8 cellular contexts compared by ENCODE assay signal in genomic region chr1:244047739-244048565, GRCh38. TPM values are rescaled to one million over a fixed set of nuclear protein-coding genes. Genes with fewer than 3 reads are reported as not detected.
DNase-seq lines count a peak whose midpoint lies in the region; ATAC-seq and TF ChIP-seq lines count a peak whose summit lies in the region.

No MANE protein-coding gene starts in this region.

- peaks cover 22 to 51% (median 42%) of the 10 kb centered on the region in 6 donors for H3K4me1 ChIP-seq in spleen

- peaks cover 22% of the 10 kb centered on the region for H3K4me1 Mint-ChIP-seq in activated B cell treated with CpG ODN at 0.5 μM for 24 hours

- intact Hi-C loops in activated B cell treated with CpG ODN at 0.5 μM for 24 hours (cut with micrococcal nuclease) (loop anchor here (1.0 to 10.0 kb wide), 10 partner anchors 163 to 814 kb away; partner anchors contain the start of genes AKT3, DESI2 and HNRNPU), spleen (cut with DNase I; ENCODE audit: low total_unique reads) (loop anchor here (10.0 kb wide), 1 partner anchor 193 kb away; the partner anchor contains the start of gene AKT3)

- H3K36me3 Mint-ChIP-seq in activated B cell treated with CpG ODN at 0.5 μM for 24 hours (ENCODE audit: low read depth): peaks cover 17% of the 10 kb centered on the region

- H3K27me3 Mint-ChIP-seq in activated B cell treated with CpG ODN at 0.5 μM for 24 hours: no peaks in the 10 kb centered on the region

- no peaks in the 10 kb centered on the region for H3K9me3 Mint-ChIP-seq in activated B cell treated with CpG ODN at 0.5 μM for 24 hours

- H3K4me3 ChIP-seq in AG09309 (ENCODE audit: control insufficient read depth, low read depth, low read length) (peak overlapping the region; percentile 91), spleen (peak overlapping the region; percentile 51 to 88 (median 69))

- peak overlapping the region; percentile 97 for H3K4me3 Mint-ChIP-seq in activated B cell treated with CpG ODN at 0.5 μM for 24 hours

- CTCF ChIA-PET in activated B cell treated with CpG ODN at 0.5 μM for 24 hours (lab: Charles Lee): interaction anchor here (0.9 to 1.3 kb wide), 3 partner anchors 10 to 224 kb away, joined by 3 read pairs; no protein-coding TSS in a partner anchor

- H3K27ac Mint-ChIP-seq in activated B cell treated with CpG ODN at 0.5 μM for 24 hours: peak overlapping the region; percentile 99

- TF ChIP-seq POLR2A in spleen (IDR thresholded peaks at IDR 0.05): peak; percentile 90 to 97 (median 90)

- H3K27ac ChIP-seq in caudate nucleus (ENCODE audit: low read depth, low read length): peak overlapping the region; percentile 99
- peak overlapping the region; percentile 97 to 100 (median 100) for H3K27ac ChIP-seq in spleen

- no peaks in the 10 kb centered on the region for H3K9me3 ChIP-seq in spleen

- POLR2A ChIA-PET in activated B cell treated with CpG ODN at 0.5 μM for 24 hours (lab: Charles Lee): interaction anchor here (0.6 to 3.4 kb wide), 39 partner anchors 9 to 966 kb away, joined by 3 to 63 read pairs (median 6); partner anchors contain the start of genes ADSS2, AKT3, CEP170 and COX20

- peak; percentile 80 for ATAC-seq in GM19023 (IDR thresholded peaks at IDR 0.05; ENCODE audit: unreplicated experiment)
- ATAC-seq in HG03196 (IDR thresholded peaks at IDR 0.05; ENCODE audit: unreplicated experiment): peak; percentile 75
- ATAC-seq in activated B cell treated with CpG ODN at 0.5 μM for 24 hours (ENCODE audit: low read depth): peak; percentile 83

- H3K36me3 ChIP-seq in spleen: no peaks in the 10 kb centered on the region

- DNase-seq in AG09309 (ENCODE audit: low read depth): peak; percentile 97
- DNase-seq in NCI-H226: peak; percentile 98
- DNase-seq in activated B cell treated with CpG ODN at 0.5 μM for 24 hours: peak; percentile 84
- peak; percentile 91 to 100 (median 99) for DNase-seq in caudate nucleus (lab: John Stamatoyannopoulos, UW)
- DNase-seq in inferior parietal cortex (ENCODE audit: extremely low spot score): peak; percentile 94
- DNase-seq in spleen: peak; percentile 100

- 0 to 1% (median 0%) methylated on average over 19 to 79 of the region's 81 CpGs for WGBS in spleen, 5 donors

- TF ChIP-seq CTCF in AG09309 (IDR thresholded peaks at IDR 0.05; ENCODE audit: control insufficient read depth, insufficient read depth, low read depth, low read length, missing control alignments): no peak
- TF ChIP-seq CTCF in activated B cell treated with CpG ODN at 0.5 μM for 24 hours (IDR thresholded peaks at IDR 0.05): no peak
- TF ChIP-seq CTCF in spleen (IDR thresholded peaks at IDR 0.05 in 8 of 11, conservative IDR thresholded peaks at IDR 0.05 in 3 of 11): peak in 2 of 11 experiments; percentile 24 to 47

- H3K27me3 ChIP-seq in spleen (replicated peaks in 1 of 7): no peaks in the 10 kb centered on the region

RNA-seq across cellular contexts. Expression of gene ZBTB18, which starts 3.1 kb away (rescaled TPM):
- total RNA-seq in activated B cell treated with CpG ODN at 0.5 μM for 24 hours (42.5 and 46.7 TPM in 2 replicates), spleen (10 to 100 TPM; 29.0 to 43.0 (median 33.8) TPM)
- polyA plus RNA-seq in spleen: 10 to 100 TPM; 17.2 to 24.1 (median 23.1) TPM

Comparison
In these comparisons a context has a peak if more than half of its experiments do, and no peak if none do; other contexts are left out.
1. Peak in every context shown above with its lines: DNase-seq, ATAC-seq, H3K4me3 ChIP-seq and H3K27ac ChIP-seq.